18 cellular contexts compared by ENCODE assay signal in genomic region chr12:41684997-41685396, GRCh38.
DNase-seq lines count a peak whose midpoint lies in the region; ATAC-seq and TF ChIP-seq lines count a peak whose summit lies in the region.
"Had no signal": no experiment of that assay in that cellular context is flagged by ENCODE, and none has a peak within 500 bp of the region (broad histone marks: within the 10 kb centered on the region; RNA-seq: fewer than 3 reads in every experiment).

No MANE protein-coding gene starts in this region.

- intact Hi-C loops in gastrocnemius medialis (cut with DNase I; ENCODE audit: low total_unique reads) = loop anchor here (2.0 kb wide), 1 partner anchor 340 kb away; no protein-coding TSS in a partner anchor

- no peak for ATAC-seq in gastrocnemius medialis
- ATAC-seq in GM19324 (IDR thresholded peaks at IDR 0.05; ENCODE audit: low FRiP score, unreplicated experiment) = no peak
- ATAC-seq: sciatic nerve had no signal

- in situ Hi-C loops in gastrocnemius medialis (cut with MboI; ENCODE audit: low sequenced_read_pairs in 4 of 4) = loop anchor here in 1 of 4 donors (10.0 to 25.0 kb wide), 2 partner anchors 340 to 652 kb away; partner anchors contain the start of genes PPHLN1 and ZCRB1

- no peaks in the 10 kb centered on the region for H3K4me1 ChIP-seq in gastrocnemius medialis
- H3K4me1 ChIP-seq: left ventricle myocardium inferior, stomach had no signal

- H3K27ac ChIP-seq in gastrocnemius medialis = no peak overlapping the region
- H3K27ac ChIP-seq: brain microvascular endothelial cell, C4-2B, left ventricle myocardium inferior, stomach had no signal

- DNase-seq in BJ (ENCODE audit: low read depth) (no peak), NCI-H1417 (lab: John Stamatoyannopoulos, UW) (peak in 2 of 3 experiments; percentile 51 to 67), astrocyte of the hippocampus (ENCODE audit: low read depth, low spot score) (peak; percentile 22), gastrocnemius medialis (no peak)
- DNase-seq in stimulated activated CD4-positive, alpha-beta T cell treated with anti-CD3 and anti-CD28 coated beads, Interleukin-4, amount 100 ng/mL, for 1 hour = no peak
- DNase-seq in activated CD4-positive, alpha-beta T cell treated with anti-CD3 and anti-CD28 coated beads, Interleukin-2, amount 50 U/mL, for 4 hours = no peak
- DNase-seq: activated CD4-positive, alpha-beta T cell treated with anti-CD3 and anti-CD28 coated beads, Interleukin-2, amount 50 U/mL, for 1 hour; activated naive CD4-positive, alpha-beta T cell treated with anti-CD3 and anti-CD28 coated beads, Interleukin-2, amount 50 U/mL, for 16 hours; activated T-cell treated with anti-CD3 and anti-CD28 coated beads for 4 hours; brain microvascular endothelial cell; H9; left ventricle myocardium inferior; NCI-H1694; NCI-H748 treated with DMSO at 0.1 percent for 48 hours; stomach had no signal

- no peaks in the 10 kb centered on the region for H3K27me3 ChIP-seq in BJ (ENCODE audit: control insufficient read depth, insufficient read depth, low read length)
- H3K27me3 ChIP-seq in gastrocnemius medialis = no peaks in the 10 kb centered on the region
- H3K27me3 ChIP-seq: brain microvascular endothelial cell, stomach had no signal

- POLR2A ChIA-PET in BJ (lab: Charles Lee) = no interaction called here

- CTCF ChIA-PET in BJ (lab: Yijun Ruan, JAX) = interaction anchor here (0.9 to 5.0 kb wide), 2 partner anchors 339 to 687 kb away, joined by 3 to 36 read pairs; no protein-coding TSS in a partner anchor

- H3K9me3 ChIP-seq in gastrocnemius medialis = no peaks in the 10 kb centered on the region
- H3K9me3 ChIP-seq: left ventricle myocardium inferior, stomach had no signal

- H3K4me3 ChIP-seq in BJ (ENCODE audit: low read depth, low read length) (no peak overlapping the region), gastrocnemius medialis (no peak overlapping the region)
- H3K4me3 ChIP-seq: left ventricle myocardium inferior, stomach had no signal

- no peak for TF ChIP-seq POLR2A in gastrocnemius medialis (IDR thresholded peaks at IDR 0.05)

- TF ChIP-seq CTCF in BJ (IDR thresholded peaks at IDR 0.05; ENCODE audit: insufficient read depth, low read depth, low read length) (peak; percentile 53), gastrocnemius medialis (IDR thresholded peaks at IDR 0.05 in 4 of 5, conservative IDR thresholded peaks at IDR 0.05 in 1 of 5) (peak in 3 of 5 experiments; percentile 22 to 52 (median 30))

- H3K36me3 ChIP-seq in BJ (ENCODE audit: control insufficient read depth, insufficient read depth, low read length) (no peaks in the 10 kb centered on the region), gastrocnemius medialis (no peaks in the 10 kb centered on the region)
- H3K36me3 ChIP-seq: brain microvascular endothelial cell, left ventricle myocardium inferior, stomach had no signal

Comparison
In these comparisons a context has a peak if more than half of its experiments do, and no peak if none do; other contexts are left out.
1. DNase-seq: peak in NCI-H1417 (2 of 3) and astrocyte of the hippocampus (single experiment); none in BJ (single experiment), gastrocnemius medialis (0 of 2), stimulated activated CD4-positive, alpha-beta T cell treated with anti-CD3 and anti-CD28 coated beads, Interleukin-4, amount 100 ng/mL, for 1 hour (single experiment) and activated CD4-positive, alpha-beta T cell treated with anti-CD3 and anti-CD28 coated beads, Interleukin-2, amount 50 U/mL, for 4 hours (0 of 2).